In genomic region chr9:18990494-18990893, GRCh38 we compare ENCODE assay signal across 35 cellular contexts. TPM values are rescaled to one million over a fixed set of nuclear protein-coding genes. Genes with fewer than 3 reads are reported as not detected.
"Had no signal": no experiment of that assay in that cellular context is flagged by ENCODE, and none has a peak within 500 bp of the region (broad histone marks: within the 10 kb centered on the region; RNA-seq: fewer than 3 reads in every experiment).

No MANE protein-coding gene starts in this region.

- H3K27me3 ChIP-seq: adrenal gland, ascending aorta, body of pancreas, brain microvascular endothelial cell, breast epithelium, cardiac muscle cell had no signal

- FAIRE-seq: astrocyte had no signal

- ATAC-seq: activated naive CD4-positive, alpha-beta T cell treated with anti-CD3 and anti-CD28 coated beads, Interleukin-2, amount 50 U/mL, for 72 hours; activated naive CD8-positive, alpha-beta T cell treated with anti-CD3 and anti-CD28 coated beads, Interleukin-2, amount 50 U/mL, for 24 hours; activated T-cell treated with anti-CD3 and anti-CD28 coated beads, Interleukin-2, amount 50 U/mL, for 4 hours; activated T-cell treated with anti-CD3 and anti-CD28 coated beads, Interleukin-2, amount 50 U/mL, for 72 hours; activated T-helper 17 cell treated with anti-CD3 and anti-CD28 coated beads, Interleukin-2, amount 50 U/mL, for 72 hours; body of pancreas had no signal

- H3K36me3 ChIP-seq: adrenal gland, ascending aorta, brain microvascular endothelial cell, breast epithelium, cardiac muscle cell had no signal

- H3K9me3 ChIP-seq: adrenal gland, ascending aorta, body of pancreas, breast epithelium had no signal

- DNase-seq: activated effector memory CD4-positive, alpha-beta T cell treated with anti-CD3 and anti-CD28 coated beads, Interleukin-2, amount 50 U/mL, for 16 hours; activated effector memory CD4-positive, alpha-beta T cell treated with Interleukin-2 at 50 U/mL for 16 hours; activated gamma-delta T cell; activated gamma-delta T cell treated with Interleukin-2 at 50 U/mL for 16 hours; activated naive CD4-positive, alpha-beta T cell; activated naive CD4-positive, alpha-beta T cell treated with anti-CD3 and anti-CD28 coated beads for 36 hours; activated naive CD4-positive, alpha-beta T cell treated with anti-CD3 and anti-CD28 coated beads, Interleukin-2, amount 10 ng/mL, durations not matched to agents 7 days and 5 days; activated naive CD4-positive, alpha-beta T cell treated with anti-CD3 and anti-CD28 coated beads, Interleukin-2, amount 50 U/mL, for 16 hours; activated naive CD4-positive, alpha-beta T cell treated with Interleukin-2 at 50 U/mL for 16 hours; activated naive CD8-positive, alpha-beta T cell treated with anti-CD3 and anti-CD28 coated beads for 36 hours; activated naive CD8-positive, alpha-beta T cell treated with anti-CD3 and anti-CD28 coated beads, Interleukin-2, amount 10 ng/mL, durations not matched to agents 7 days and 5 days; activated naive CD8-positive, alpha-beta T cell treated with anti-CD3 and anti-CD28 coated beads, Interleukin-2, amount 50 U/mL, for 24 hours; activated T-cell treated with anti-CD3 and anti-CD28 coated beads, Interleukin-2, amount 50 U/mL, for 1 hour; activated T-cell treated with anti-CD3 and anti-CD28 coated beads, Interleukin-2, amount 50 U/mL, for 24 hours; activated T-cell treated with anti-CD3 and anti-CD28 coated beads, Interleukin-2, amount 50 U/mL, for 4 hours; activated T-cell treated with anti-CD3 and anti-CD28 coated beads, Interleukin-2, amount 50 U/mL, for 48 hours; activated T-cell treated with anti-CD3 and anti-CD28 coated beads, Interleukin-2, amount 50 U/mL, for 72 hours; adrenal gland; amniotic stem cell; amygdala; anterior cingulate cortex; aorta; brain microvascular endothelial cell; caudate nucleus; central memory CD4-positive, alpha-beta T cell; cerebellar nuclear complex had no signal

- H3K27ac ChIP-seq: adrenal gland, ascending aorta, body of pancreas, brain microvascular endothelial cell, breast epithelium, cardiac muscle cell had no signal

- H3K4me1 ChIP-seq: ascending aorta, body of pancreas, breast epithelium had no signal

- H3K4me3 ChIP-seq: adrenal gland, ascending aorta, body of pancreas, breast epithelium, cardiac muscle cell had no signal

RNA-seq across cellular contexts. Expression of gene SAXO1, which starts 42.5 kb away (rescaled TPM):
- total RNA-seq: activated naive CD4-positive, alpha-beta T cell treated with anti-CD3 and anti-CD28 coated beads for 36 hours; activated naive CD8-positive, alpha-beta T cell treated with anti-CD3 and anti-CD28 coated beads for 36 hours; activated T-cell treated with anti-CD3 and anti-CD28 coated beads, Interleukin-2, amount 50 U/mL, for 4 hours; activated T-cell treated with anti-CD3 and anti-CD28 coated beads, Interleukin-2, amount 50 U/mL, for 72 hours; activated T-helper 1 cell treated with anti-CD3 and anti-CD28 coated beads, Interleukin-12 subunit alpha, Interleukin-12 subunit beta, Interleukin-2, Interleukin-4 antibody, amounts not matched to agents 30 ng/mL and 10 ng/mL and 1 ng/mL, durations not matched to agents 14 hours and 24 hours and 36 hours; activated T-helper 2 cell treated with anti-CD3 and anti-CD28 coated beads, Interferon-gamma antibody, Interleukin-2, Interleukin-4, amounts not matched to agents 10 μg/mL and 5 μg/mL and 100 μg/mL, durations not matched to agents 14 hours and 24 hours and 36 hours; astrocyte; body of pancreas had no signal
- polyA plus RNA-seq: aorta had no signal
